ENCODE assay signal across 10 cellular contexts in the genomic region with DNA sequence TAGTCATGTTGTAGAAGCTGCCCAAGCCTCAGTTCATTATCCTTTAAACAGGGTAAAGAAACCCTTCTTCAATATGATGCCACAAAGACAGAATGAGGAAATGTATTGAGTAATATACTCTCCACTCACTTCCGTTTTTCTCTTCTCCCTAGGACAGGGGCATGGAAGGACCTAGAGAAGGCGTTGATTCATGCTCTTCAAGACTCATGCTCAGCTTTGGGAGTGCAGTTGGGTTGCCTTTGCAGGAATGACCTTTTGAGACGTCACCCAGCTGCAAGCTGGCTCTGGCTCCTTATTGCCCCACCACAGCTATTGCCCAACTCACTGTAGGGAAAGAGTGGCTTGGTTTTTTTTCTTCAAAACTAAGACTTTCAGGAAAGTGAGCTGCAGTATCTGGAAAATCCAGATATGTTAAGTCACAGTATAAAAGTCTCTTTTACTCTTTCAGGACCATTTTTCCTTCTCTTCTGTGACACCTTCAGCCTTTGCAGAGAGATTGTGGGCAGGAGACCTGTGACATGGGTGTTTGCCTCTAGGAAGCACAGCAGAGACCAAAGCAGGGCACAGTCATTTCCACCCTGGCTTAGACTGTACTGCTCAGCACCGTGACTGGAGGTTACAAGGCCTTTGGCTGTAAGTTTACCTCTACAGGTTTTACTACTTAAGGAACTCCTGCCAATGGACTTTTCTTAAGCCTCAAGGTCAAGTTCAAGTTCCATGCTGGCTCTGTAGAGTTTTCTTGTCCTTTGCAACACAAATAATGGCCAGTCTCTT. TPM values are rescaled to one million over a fixed set of nuclear protein-coding genes. Genes with fewer than 3 reads are reported as not detected.
DNase-seq lines count a peak whose midpoint lies in the region; ATAC-seq and TF ChIP-seq lines count a peak whose summit lies in the region.
"Had no signal": no experiment of that assay in that cellular context is flagged by ENCODE, and none has a peak within 500 bp of the region (broad histone marks: within the 10 kb centered on the region; RNA-seq: fewer than 3 reads in every experiment).

No MANE protein-coding gene starts in this region.

- peak; percentile 81 for ATAC-seq in HG02884 (IDR thresholded peaks at IDR 0.05; ENCODE audit: unreplicated experiment)
- ATAC-seq in left lung: peak; percentile 96

- no peak overlapping the region for H3K4me3 ChIP-seq in left lung

- peak overlapping the region in 1 of 2 donors; percentile 73 for H3K27ac ChIP-seq in left lung
- H3K27ac ChIP-seq: 22Rv1 had no signal

- peak; percentile 28 for DNase-seq in NCI-H1694 treated with DMSO at 0.1 percent for 48 hours (lab: John Stamatoyannopoulos, UW)
- DNase-seq in NCI-H1694 (lab: John Stamatoyannopoulos, UW): no peak
- peak; percentile 100 for DNase-seq in SKM-1 treated with dmso at 0.1 percent for 144 hours (lab: John Stamatoyannopoulos, UW; ENCODE audit: unreplicated experiment)
- DNase-seq in left lung: peak in 1 of 2 donors; percentile 83
- no peak for DNase-seq in stimulated activated naive CD4-positive, alpha-beta T cell (lab: John Stamatoyannopoulos, UW)
- DNase-seq in effector CD8-positive, alpha-beta T cell (lab: John Stamatoyannopoulos, UW): no peak
- DNase-seq in central memory CD4-positive, alpha-beta T cell: no peak

- H3K4me1 ChIP-seq in left lung: peaks cover 0 to 27% of the 10 kb centered on the region in 2 donors

- no peaks in the 10 kb centered on the region for H3K9me3 ChIP-seq in left lung

- no peak for TF ChIP-seq CTCF in left lung (IDR thresholded peaks at IDR 0.05)

- no peaks in the 10 kb centered on the region for H3K27me3 ChIP-seq in left lung

- no peaks in the 10 kb centered on the region for H3K36me3 ChIP-seq in left lung

- intact Hi-C loops in left lung (cut with DNase I): no loop called here

RNA-seq across cellular contexts. Expression of gene XCL2, which starts 39.5 kb away (rescaled TPM):
- under 1 TPM in 1 of 2 donors, not detected in 1; 0.89 TPM for total RNA-seq in left lung
- total RNA-seq: glomerular endothelial cell had no signal

Comparison
In these comparisons a context has a peak if more than half of its experiments do, and no peak if none do; other contexts are left out.
1. DNase-seq: peak in NCI-H1694 treated with DMSO at 0.1 percent for 48 hours (single experiment) and SKM-1 treated with dmso at 0.1 percent for 144 hours (single experiment); none in NCI-H1694 (single experiment), stimulated activated naive CD4-positive, alpha-beta T cell (0 of 6), effector CD8-positive, alpha-beta T cell (single experiment) and central memory CD4-positive, alpha-beta T cell (single experiment).